Comparison of ENCODE assay signal across 1 cellular context in genomic region chr2:120737802-120738516, GRCh38.
TF ChIP-seq lines count a peak whose summit lies in the region.

No MANE protein-coding gene starts in this region.

TF ChIP-seq in WTC11, 78 proteins besides CTCF, POLR2A, EP300 and RAD21 (continued from another document):
- no peak; the same call in 1 of the 2 replicates for TF ChIP-seq ARID4B (CRISPR knock-in tag; IDR thresholded peaks at IDR 0.05; ENCODE audit: borderline replicate concordance)
